In the genomic region with DNA sequence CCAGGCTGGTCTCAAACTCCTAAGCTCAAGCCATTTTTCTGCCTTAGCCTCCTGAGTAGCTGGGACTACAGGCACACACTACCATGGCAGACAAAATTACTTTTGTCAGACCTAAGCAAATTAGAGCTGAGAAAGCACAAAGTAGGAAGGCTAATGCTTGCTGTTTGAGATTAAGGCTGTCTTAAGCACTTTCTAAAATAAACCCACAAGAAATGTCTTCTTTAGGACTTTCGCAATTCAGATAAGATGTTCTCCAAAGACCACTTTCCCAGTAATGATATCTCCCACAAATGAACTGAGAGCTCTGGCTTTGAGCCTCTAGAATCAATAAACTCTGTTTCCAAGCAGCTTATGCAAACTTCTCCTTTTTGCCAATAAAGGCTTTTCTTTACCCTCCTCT, we compare ENCODE assay signal across 20 cellular contexts.
"Had no signal": no experiment of that assay in that cellular context is flagged by ENCODE, and none has a peak within 500 bp of the region (broad histone marks: within the 10 kb centered on the region; RNA-seq: fewer than 3 reads in every experiment).

No MANE protein-coding gene starts in this region.

- DNase-seq: activated CD4-positive, alpha-beta memory T cell treated with anti-CD3 and anti-CD28 coated beads, Interleukin-2, amount 10 ng/mL, durations not matched to agents 7 days and 5 days; activated CD4-positive, alpha-beta T cell treated with anti-CD3 and anti-CD28 coated beads for 36 hours; activated CD8-positive, alpha-beta memory T cell treated with anti-CD3 and anti-CD28 coated beads, Interleukin-2, amount 10 ng/mL, durations not matched to agents 7 days and 5 days; activated naive CD4-positive, alpha-beta T cell; activated naive CD8-positive, alpha-beta T cell treated with anti-CD3 and anti-CD28 coated beads, Interleukin-2, amount 10 ng/mL, durations not matched to agents 7 days and 5 days; central memory CD4-positive, alpha-beta T cell; colonic mucosa; pancreas; sigmoid colon; spleen; stimulated activated naive CD4-positive, alpha-beta T cell; T-helper 2 cell; thyroid gland; WERI-Rb-1 had no signal

- H3K4me3 ChIP-seq: colonic mucosa, lung, pancreas, sigmoid colon, spleen, thyroid gland had no signal

- H3K4me1 Mint-ChIP-seq: activated CD4-positive, alpha-beta memory T cell treated with anti-CD3 and anti-CD28 coated beads, Interleukin-2, amount 10 ng/mL, durations not matched to agents 7 days and 5 days; activated CD8-positive, alpha-beta memory T cell treated with anti-CD3 and anti-CD28 coated beads, Interleukin-2, amount 10 ng/mL, durations not matched to agents 7 days and 5 days; activated naive CD8-positive, alpha-beta T cell treated with anti-CD3 and anti-CD28 coated beads, Interleukin-2, amount 10 ng/mL, durations not matched to agents 7 days and 5 days; activated T-helper 17 cell treated with anti-CD3 and anti-CD28 coated beads, Interleukin-2, amount 50 U/mL, for 72 hours; brain had no signal

- ATAC-seq: activated CD4-positive, alpha-beta T cell treated with anti-CD3 and anti-CD28 coated beads for 36 hours; activated CD8-positive, alpha-beta memory T cell treated with anti-CD3 and anti-CD28 coated beads, Interleukin-2, amount 10 ng/mL, durations not matched to agents 7 days and 5 days; activated T-helper 17 cell treated with anti-CD3 and anti-CD28 coated beads, Interleukin-2, amount 50 U/mL, for 72 hours; natural killer cell treated with Interleukin-12 subunit alpha and Interleukin-12 subunit beta and Interleukin-15 and Interleukin-18, amount 100 ng/mL, for 72 hours had no signal

- H3K27ac Mint-ChIP-seq: activated CD4-positive, alpha-beta memory T cell treated with anti-CD3 and anti-CD28 coated beads, Interleukin-2, amount 10 ng/mL, durations not matched to agents 7 days and 5 days; activated CD4-positive, alpha-beta T cell treated with anti-CD3 and anti-CD28 coated beads for 36 hours; activated CD8-positive, alpha-beta memory T cell treated with anti-CD3 and anti-CD28 coated beads, Interleukin-2, amount 10 ng/mL, durations not matched to agents 7 days and 5 days; activated naive CD8-positive, alpha-beta T cell treated with anti-CD3 and anti-CD28 coated beads, Interleukin-2, amount 10 ng/mL, durations not matched to agents 7 days and 5 days; activated T-helper 17 cell treated with anti-CD3 and anti-CD28 coated beads, Interleukin-2, amount 50 U/mL, for 72 hours; brain; natural killer cell treated with Interleukin-12 subunit alpha and Interleukin-12 subunit beta and Interleukin-15 and Interleukin-18, amount 100 ng/mL, for 72 hours had no signal

- H3K4me1 ChIP-seq: colonic mucosa, sigmoid colon, spleen, thyroid gland had no signal

- H3K36me3 ChIP-seq: colonic mucosa, neutrophil, pancreas, sigmoid colon, spleen, thyroid gland, WERI-Rb-1 had no signal

- H3K27me3 ChIP-seq: colonic mucosa, neutrophil, pancreas, sigmoid colon, spleen, thyroid gland had no signal

- H3K4me3 Mint-ChIP-seq: activated CD4-positive, alpha-beta memory T cell treated with anti-CD3 and anti-CD28 coated beads, Interleukin-2, amount 10 ng/mL, durations not matched to agents 7 days and 5 days; activated CD4-positive, alpha-beta T cell treated with anti-CD3 and anti-CD28 coated beads for 36 hours; activated CD8-positive, alpha-beta memory T cell treated with anti-CD3 and anti-CD28 coated beads, Interleukin-2, amount 10 ng/mL, durations not matched to agents 7 days and 5 days; activated naive CD8-positive, alpha-beta T cell treated with anti-CD3 and anti-CD28 coated beads, Interleukin-2, amount 10 ng/mL, durations not matched to agents 7 days and 5 days; activated T-helper 17 cell treated with anti-CD3 and anti-CD28 coated beads, Interleukin-2, amount 50 U/mL, for 72 hours; brain; mesothelial cell of epicardium; natural killer cell treated with Interleukin-12 subunit alpha and Interleukin-12 subunit beta and Interleukin-15 and Interleukin-18, amount 100 ng/mL, for 72 hours had no signal

- H3K36me3 Mint-ChIP-seq: brain had no signal

- H3K27ac ChIP-seq: colonic mucosa, neutrophil, pancreas, sigmoid colon, spleen, thyroid gland, WERI-Rb-1 had no signal

- H3K9me3 Mint-ChIP-seq: activated CD4-positive, alpha-beta memory T cell treated with anti-CD3 and anti-CD28 coated beads, Interleukin-2, amount 10 ng/mL, durations not matched to agents 7 days and 5 days; brain; natural killer cell treated with Interleukin-12 subunit alpha and Interleukin-12 subunit beta and Interleukin-15 and Interleukin-18, amount 100 ng/mL, for 72 hours had no signal

- H3K9me3 ChIP-seq: colonic mucosa, neutrophil, pancreas, sigmoid colon, spleen, thyroid gland had no signal
